Comparison of ENCODE assay signal across 22 cellular contexts in genomic region chr22:23261900-23262450, GRCh38.
DNase-seq lines count a peak whose midpoint lies in the region; FAIRE-seq and TF ChIP-seq lines count a peak whose summit lies in the region.
"Had no signal": no experiment of that assay in that cellular context is flagged by ENCODE, and none has a peak within 500 bp of the region (broad histone marks: within the 10 kb centered on the region; RNA-seq: fewer than 3 reads in every experiment).

No MANE protein-coding gene starts in this region.

- H3K79me2 ChIP-seq in H1 (ENCODE audit: control insufficient read depth in 1 of 2, insufficient read depth in 2 of 2, low read length in 2 of 2) (peaks cover 0 to 26% of the 10 kb centered on the region in 2 experiments; a peak in 2 of 4 replicates), SK-N-SH (ENCODE audit: insufficient read depth) (peaks cover 4% of the 10 kb centered on the region; the same call in 1 of the 2 replicates)

- peak overlapping the region; percentile 51 for H4K91ac ChIP-seq in H1 (replicated peaks; ENCODE audit: insufficient read length, low read length)

- H3F3A ChIP-seq in SK-N-SH (replicated peaks; ENCODE audit: insufficient read depth): no peaks in the 10 kb centered on the region

- peaks cover 12% of the 10 kb centered on the region for H3K79me1 ChIP-seq in H1 (ENCODE audit: low read depth, low read length)

- peaks cover 11 to 12% of the 10 kb centered on the region in 2 experiments for H4K20me1 ChIP-seq in H1 (replicated peaks in 1 of 2; ENCODE audit: control insufficient read depth in 1 of 2, insufficient read depth in 2 of 2, low read length in 2 of 2)
- H4K20me1 ChIP-seq in SK-N-SH (ENCODE audit: insufficient read depth): no peaks in the 10 kb centered on the region; the same call in 1 of the 2 replicates

- CTCF ChIA-PET in H1 (lab: Charles Lee; ENCODE audit: partially characterized antibody) (interaction anchor here (0.6 to 18.6 kb wide), 12 partner anchors 8 to 132 kb away, joined by 3 to 358 read pairs (median 4); partner anchors contain the start of gene BCR), SK-N-SH (lab: Yijun Ruan, JAX) (interaction anchor here (0.7 to 2.5 kb wide), 4 partner anchors 10 to 88 kb away, joined by 3 to 6 read pairs (median 4); no protein-coding TSS in a partner anchor)

- no peak overlapping the region for H3K56ac ChIP-seq in H1 (replicated peaks; ENCODE audit: insufficient read length, low read depth, low read length)

- no peak for FAIRE-seq in H1 (lab: Jason Lieb, UNC)
- FAIRE-seq: GM12891 had no signal

- no peak overlapping the region for H3K4me2 ChIP-seq in H1 (ENCODE audit: insufficient read depth in 1 of 2, low read depth in 2 of 2, low read length in 2 of 2)
- no peak overlapping the region for H3K4me2 ChIP-seq in SK-N-SH

- H2AFZ ChIP-seq in H1 (ENCODE audit: low read length) (no peak overlapping the region), SK-N-SH (ENCODE audit: low read depth) (no peak overlapping the region)

- 0 out of 2 replicates have a peak overlapping the region, but pooled peaks have one; percentile 65 for H2AK5ac ChIP-seq in H1 (ENCODE audit: low read depth, low read length)

- TF ChIP-seq EP300 in H1 (IDR thresholded peaks at IDR 0.05; ENCODE audit: borderline replicate concordance in 1 of 2, low read depth in 2 of 2, low read length in 2 of 2): no peak
- TF ChIP-seq EP300 in SK-N-SH (IDR thresholded peaks at IDR 0.05; ENCODE audit: borderline replicate concordance in 1 of 2, low read depth in 1 of 2, low read length in 1 of 2): no peak

- no peak overlapping the region for H3K9ac ChIP-seq in HUES64 (ENCODE audit: low read depth, low read length)
- no peak overlapping the region for H3K9ac ChIP-seq in H1 (replicated peaks in 1 of 4; ENCODE audit: extremely low read depth in 1 of 4, low read depth in 3 of 4, low read length in 3 of 4)
- no peak overlapping the region for H3K9ac ChIP-seq in SK-N-SH

- H3K14ac ChIP-seq in H1 (ENCODE audit: insufficient read length): no peak overlapping the region

- H3K27ac ChIP-seq in HUES64 (ENCODE audit: low read depth, low read length) (peak overlapping the region; percentile 18; the same call in 1 of the 2 replicates), H1 (ENCODE audit: low read depth, low read length) (no peak overlapping the region), neutrophil (peak overlapping the region; percentile 11), SK-N-SH (ENCODE audit: low read depth in 2 of 2, low read length in 1 of 2) (no peak overlapping the region)

- POLR2A ChIA-PET in H1 (lab: Charles Lee; ENCODE audit: partially characterized antibody) (interaction anchor here (0.5 to 1.2 kb wide), 4 partner anchors 12 to 80 kb away, joined by 3 to 5 read pairs (median 4); no protein-coding TSS in a partner anchor), SK-N-SH (lab: Yijun Ruan, JAX) (no interaction called here)

- peaks cover 9% of the 10 kb centered on the region; the same call in 1 of the 2 replicates for H3K4me1 ChIP-seq in HUES64 (ENCODE audit: insufficient read depth, low read length)
- peaks cover 3 to 13% (median 6%) of the 10 kb centered on the region in 4 experiments for H3K4me1 ChIP-seq in H1 (replicated peaks in 1 of 4; ENCODE audit: control insufficient read depth in 3 of 4, insufficient read depth in 4 of 4, low read length in 3 of 4)
- no peaks in the 10 kb centered on the region for H3K4me1 ChIP-seq in neutrophil (ENCODE audit: control insufficient read depth in 1 of 2, insufficient read depth in 1 of 2, low read depth in 1 of 2, low read length in 1 of 2)
- peaks cover 0 to 17% of the 10 kb centered on the region in 2 experiments; a peak in 1 of 4 replicates for H3K4me1 ChIP-seq in SK-N-SH (ENCODE audit: control insufficient read depth in 1 of 2, insufficient read depth in 2 of 2, low read depth in 1 of 2, low read length in 1 of 2)

- TF ChIP-seq POLR2A in H1 (IDR thresholded peaks at IDR 0.05; ENCODE audit: control extremely low read depth in 1 of 2, low read depth in 2 of 2, low read length in 2 of 2): no peak

- H3K27me3 ChIP-seq in HUES64 (ENCODE audit: insufficient read depth, low read length) (no peaks in the 10 kb centered on the region), H1 (replicated peaks in 1 of 4; ENCODE audit: control insufficient read depth in 3 of 4, extremely low read depth in 1 of 4, insufficient read depth in 3 of 4, low read length in 3 of 4) (no peaks in the 10 kb centered on the region), neutrophil (no peaks in the 10 kb centered on the region), SK-N-SH (ENCODE audit: insufficient read depth) (no peaks in the 10 kb centered on the region)

- no peak overlapping the region for H3K4ac ChIP-seq in H1 (replicated peaks; ENCODE audit: insufficient read length, low read depth, low read length)

- TF ChIP-seq RAD21 in H1 (IDR thresholded peaks at IDR 0.05 in 1 of 2, conservative IDR thresholded peaks at IDR 0.05 in 1 of 2; ENCODE audit: low read depth in 2 of 2, low read length in 2 of 2) (no peak), SK-N-SH (IDR thresholded peaks at IDR 0.05; ENCODE audit: low read length) (no peak)

- H2BK15ac ChIP-seq in H1 (ENCODE audit: low read length): no peak overlapping the region; the same call in 1 of the 2 replicates

- DNase-seq in H1 (ENCODE audit: low read depth in 1 of 2, low spot score in 2 of 2) (no peak), RPMI8226 (no peak), SK-N-SH (no peak), NK-92 (lab: John Stamatoyannopoulos, UW; ENCODE audit: unreplicated experiment) (no peak), kidney glomerular epithelial cell (lab: John Stamatoyannopoulos, UW) (no peak)
- DNase-seq: CD8-positive, alpha-beta memory T cell; DMS 273 treated with DMSO at 0.1 percent for 48 hours; DMS79; EL; GF-D8; Karpas-422; NCI-H1092; NCI-H1436 treated with DMSO at 0.1 percent for 48 hours; NCI-H187 treated with DMSO at 0.1 percent for 48 hours; NCI-H2107; NCI-H524; NCI-H774; NK-92 treated with Interleukin-12 subunit alpha and Interleukin-12 subunit beta, amount 100 ng/mL, for 24 hours; SHP77 treated with DMSO at 0.1 percent for 48 hours had no signal

- H2BK12ac ChIP-seq in H1 (ENCODE audit: low read depth, low read length): peak overlapping the region; percentile 68; the same call in 1 of the 2 replicates

- no peaks in the 10 kb centered on the region for H3K9me3 ChIP-seq in HUES64 (ENCODE audit: insufficient read depth, low read depth, low read length)
- H3K9me3 ChIP-seq in H1 (ENCODE audit: insufficient read depth in 2 of 2, low read depth in 1 of 2, low read length in 1 of 2): no peaks in the 10 kb centered on the region
- no peaks in the 10 kb centered on the region for H3K9me3 ChIP-seq in neutrophil
- no peaks in the 10 kb centered on the region for H3K9me3 ChIP-seq in SK-N-SH

- H2BK20ac ChIP-seq in H1 (ENCODE audit: low read length): no peak overlapping the region

- no peaks in the 10 kb centered on the region for H3K23me2 ChIP-seq in H1 (ENCODE audit: low read depth, low read length)

- TF ChIP-seq CTCF in H1 (IDR thresholded peaks at IDR 0.05; ENCODE audit: control extremely low read depth in 1 of 3, insufficient read depth in 1 of 3, low read depth in 1 of 3, low read length in 3 of 3) (no peak), neutrophil (IDR thresholded peaks at IDR 0.05) (no peak), SK-N-SH (IDR thresholded peaks at IDR 0.05) (no peak)

- H2BK5ac ChIP-seq in H1 (ENCODE audit: low read depth, low read length): peak overlapping the region; percentile 39; the same call in 1 of the 2 replicates

- H3K4me3 ChIP-seq in HUES64 (ENCODE audit: low read length): no peak overlapping the region
- no peak overlapping the region for H3K4me3 ChIP-seq in H1 (ENCODE audit: extremely low read depth in 1 of 4, insufficient read depth in 2 of 4, low read depth in 3 of 4, low read length in 4 of 4)
- no peak overlapping the region for H3K4me3 ChIP-seq in neutrophil (ENCODE audit: low read depth in 1 of 2, low read length in 1 of 2)
- no peak overlapping the region for H3K4me3 ChIP-seq in SK-N-SH (ENCODE audit: low read depth in 2 of 2, low read length in 1 of 2)

- H3K18ac ChIP-seq in H1 (ENCODE audit: extremely low read depth, low read length): peak overlapping the region; percentile 71; the same call in 1 of the 2 replicates

- H3K36me3 ChIP-seq in HUES64 (ENCODE audit: insufficient read depth, low read length) (peaks cover 54% of the 10 kb centered on the region), H1 (ENCODE audit: control insufficient read depth in 2 of 4, insufficient read depth in 4 of 4, low read length in 3 of 4) (peaks cover 12 to 33% (median 25%) of the 10 kb centered on the region in 4 experiments; a peak in 7 of 8 replicates), neutrophil (peaks cover 71% of the 10 kb centered on the region), SK-N-SH (replicated peaks in 1 of 2; ENCODE audit: control insufficient read depth in 1 of 2, insufficient read depth in 2 of 2, low read length in 1 of 2) (peaks cover 0 to 36% of the 10 kb centered on the region in 2 experiments)

- H3K23ac ChIP-seq in H1 (ENCODE audit: insufficient read length): no peak overlapping the region

- no peaks in the 10 kb centered on the region for H3K9me2 ChIP-seq in SK-N-SH

- no peak overlapping the region for H4K5ac ChIP-seq in H1 (ENCODE audit: insufficient read length, low read depth, low read length)

- WGBS in HUES64: 84% methylated on average over 10 of the region's 10 CpGs
- WGBS in H1 (ENCODE audit: extremely low coverage in 1 of 2, insufficient coverage in 1 of 2, insufficient read length in 1 of 2, insufficient replicate concordance in 2 of 2, low coverage in 1 of 2, low lambda C conversion rate in 2 of 2, missing lambda C conversion rate in 1 of 2), 2 experiments: 85% methylated on average over 10 of the region's 10 CpGs; no CpG with 5 or more reads in 1 of the 2 experiments
- WGBS in SK-N-SH (ENCODE audit: low lambda C conversion rate): 99% methylated on average over 8 of the region's 10 CpGs

- peak overlapping the region; percentile 60 for H4K8ac ChIP-seq in H1 (ENCODE audit: extremely low read depth, insufficient read depth, low read length)

- peak overlapping the region; percentile 3 for H2BK120ac ChIP-seq in H1 (replicated peaks; ENCODE audit: low read depth, low read length)

TF ChIP-seq in H1, 55 proteins besides CTCF, POLR2A, EP300 and RAD21 (continues in another document):
- TF ChIP-seq JUN (IDR thresholded peaks at IDR 0.05; ENCODE audit: low read depth, low read length) (no peak), BRCA1 (IDR thresholded peaks at IDR 0.05; ENCODE audit: low read depth, low read length) (no peak), NRF1 (IDR thresholded peaks at IDR 0.05; ENCODE audit: low read depth, low read length) (no peak), PHF8 (conservative IDR thresholded peaks at IDR 0.05; ENCODE audit: low read depth, low read length) (no peak)

TF ChIP-seq in SK-N-SH, 30 proteins besides CTCF, POLR2A, EP300 and RAD21 (continues in another document):
- TF ChIP-seq MXI1 (IDR thresholded peaks at IDR 0.05; ENCODE audit: low read depth, low read length) (no peak), RFX5 (IDR thresholded peaks at IDR 0.05; ENCODE audit: low read length) (no peak), FOSL2 (IDR thresholded peaks at IDR 0.05; ENCODE audit: borderline replicate concordance, low read depth) (no peak), GATA2 (CRISPR knock-in tag; IDR thresholded peaks at IDR 0.05) (no peak), FOXJ3 (CRISPR knock-in tag; IDR thresholded peaks at IDR 0.05) (no peak)

Comparison
In these comparisons a context has a peak if more than half of its experiments do, and no peak if none do; other contexts are left out.
1. H3K27ac ChIP-seq: peak in HUES64 (single experiment) and neutrophil (single experiment); none in H1 (single experiment) and SK-N-SH (0 of 2).